ENCODE assay signal across 8 cellular contexts in genomic region chr2:144456680-144457079, GRCh38.
DNase-seq lines count a peak whose midpoint lies in the region; ATAC-seq and TF ChIP-seq lines count a peak whose summit lies in the region.

No MANE protein-coding gene starts in this region.

- no peaks in the 10 kb centered on the region for H3K36me3 ChIP-seq in fibroblast of lung (ENCODE audit: control insufficient read depth, insufficient read depth, low read length)

- H3K27me3 ChIP-seq in fibroblast of lung (ENCODE audit: control insufficient read depth, insufficient read depth, low read length), result no peaks in the 10 kb centered on the region

- no peak for TF ChIP-seq CTCF in fibroblast of lung (conservative IDR thresholded peaks at IDR 0.05 in 1 of 2, IDR thresholded peaks at IDR 0.05 in 1 of 2; ENCODE audit: low read depth in 1 of 2, low read length in 2 of 2)

- H3K9ac ChIP-seq in fibroblast of lung (ENCODE audit: insufficient read depth, low read length), result peak overlapping the region; percentile 3

- no peak overlapping the region for H3K4me2 ChIP-seq in fibroblast of lung (ENCODE audit: extremely low read depth, insufficient read depth, low read length)

- DNase-seq in stimulated activated CD4-positive, alpha-beta T cell treated with anti-CD3 and anti-CD28 coated beads, Interleukin-1b, Interleukin-23, amount 100 ng/mL, for 48 hours, result peak; percentile 9
- DNase-seq in stimulated activated CD4-positive, alpha-beta T cell treated with anti-CD3 and anti-CD28 coated beads, Interleukin-12 subunit alpha, Interleukin-12 subunit beta, amount 100 ng/mL, for 4 hours, result no peak
- DNase-seq in NOMO-1 treated with DMSO at 0.1 percent for 48 hours (lab: John Stamatoyannopoulos, UW; ENCODE audit: unreplicated experiment) (peak; percentile 87), fibroblast of lung (ENCODE audit: low read depth in 2 of 2) (peak; percentile 90 to 91), renal cortical epithelial cell (ENCODE audit: low read depth) (peak; percentile 90), epidermal melanocyte (ENCODE audit: insufficient read length, low spot score) (no peak), anterior cingulate cortex (lab: John Stamatoyannopoulos, UW) (no peak)

- H3K4me1 ChIP-seq in fibroblast of lung (ENCODE audit: control insufficient read depth, extremely low read depth, insufficient read depth, low read length), result peaks cover 31% of the 10 kb centered on the region

- peaks cover 87% of the 10 kb centered on the region for H3K79me2 ChIP-seq in fibroblast of lung (ENCODE audit: control insufficient read depth, insufficient read depth, low read length)

- no peaks in the 10 kb centered on the region for H4K20me1 ChIP-seq in fibroblast of lung (ENCODE audit: control insufficient read depth, extremely low read depth, insufficient read depth, low read length)

- no peak for ATAC-seq in HG03571 (IDR thresholded peaks at IDR 0.05; ENCODE audit: unreplicated experiment)

- H3K27ac ChIP-seq in fibroblast of lung (ENCODE audit: insufficient read depth, low read length), result peak overlapping the region; percentile 79

- no peak overlapping the region for H2AFZ ChIP-seq in fibroblast of lung (ENCODE audit: low read length)

- no peaks in the 10 kb centered on the region for H3K9me3 ChIP-seq in fibroblast of lung (ENCODE audit: control insufficient read depth, insufficient read depth, low read depth, low read length)

- no peak overlapping the region for H3K4me3 ChIP-seq in fibroblast of lung (replicated peaks in 1 of 4; ENCODE audit: control extremely low read depth in 1 of 4, insufficient read depth in 1 of 4, low read depth in 3 of 4, low read length in 4 of 4)

Comparison
In these comparisons a context has a peak if more than half of its experiments do, and no peak if none do; other contexts are left out.
1. DNase-seq: peak in stimulated activated CD4-positive, alpha-beta T cell treated with anti-CD3 and anti-CD28 coated beads, Interleukin-1b, Interleukin-23, amount 100 ng/mL, for 48 hours (single experiment), NOMO-1 treated with DMSO at 0.1 percent for 48 hours (single experiment), fibroblast of lung (2 of 2) and renal cortical epithelial cell (single experiment); none in stimulated activated CD4-positive, alpha-beta T cell treated with anti-CD3 and anti-CD28 coated beads, Interleukin-12 subunit alpha, Interleukin-12 subunit beta, amount 100 ng/mL, for 4 hours (single experiment), epidermal melanocyte (single experiment) and anterior cingulate cortex (0 of 58).